In genomic region chr12:131167334-131167733, GRCh38 we compare ENCODE assay signal across 23 cellular contexts.
DNase-seq lines count a peak whose midpoint lies in the region; ATAC-seq, FAIRE-seq and TF ChIP-seq lines count a peak whose summit lies in the region.
"Had no signal": no experiment of that assay in that cellular context is flagged by ENCODE, and none has a peak within 500 bp of the region (broad histone marks: within the 10 kb centered on the region; RNA-seq: fewer than 3 reads in every experiment).

No MANE protein-coding gene starts in this region.

- H3K4me1 ChIP-seq in PC-3 (ENCODE audit: insufficient read depth, low read length) (no peaks in the 10 kb centered on the region), testis (peaks cover 3% of the 10 kb centered on the region)
- H3K4me1 ChIP-seq: foreskin keratinocyte, left ventricle myocardium inferior had no signal

- DNase-seq in DMS53 (lab: John Stamatoyannopoulos, UW) (peak; percentile 21), DMS53 treated with DMSO at 0.1 percent for 48 hours (lab: John Stamatoyannopoulos, UW; ENCODE audit: unreplicated experiment) (no peak), PC-3 (peak; percentile 15), islet precursor cell (peak; percentile 62), testis (peak; percentile 60), frontal cortex (ENCODE audit: low spot score in 2 of 2) (no peak)
- no peak for DNase-seq in activated T-cell treated with anti-CD3 and anti-CD28 coated beads, Interleukin-2, amount 50 U/mL, for 24 hours
- DNase-seq: activated CD8-positive, alpha-beta memory T cell treated with anti-CD3 and anti-CD28 coated beads for 24 hours; activated naive CD8-positive, alpha-beta T cell treated with anti-CD3 and anti-CD28 coated beads, Interleukin-2, amount 10 ng/mL, durations not matched to agents 7 days and 5 days; Calu3; foreskin keratinocyte; left ventricle myocardium inferior; NCI-H1694 treated with DMSO at 0.1 percent for 48 hours; NCI-H510A; small intestine had no signal

- no peak overlapping the region for H2AFZ ChIP-seq in PC-3 (ENCODE audit: low read length)

- H3K4me3 Mint-ChIP-seq in activated T-cell treated with anti-CD3 and anti-CD28 coated beads, Interleukin-2, amount 50 U/mL, for 24 hours, result no peak overlapping the region
- H3K4me3 Mint-ChIP-seq: activated naive CD8-positive, alpha-beta T cell treated with anti-CD3 and anti-CD28 coated beads, Interleukin-2, amount 10 ng/mL, durations not matched to agents 7 days and 5 days; activated T-helper 1 cell treated with anti-CD3 and anti-CD28 coated beads, Interleukin-12 subunit alpha, Interleukin-12 subunit beta, Interleukin-2, Interleukin-4 antibody, amounts not matched to agents 30 ng/mL and 10 ng/mL and 1 ng/mL, durations not matched to agents 14 hours and 24 hours and 36 hours; dendritic cell treated with granulocyte-macrophage colony-stimulating factor and Interleukin-4, amounts not matched to agents 40 ng/mL and 50 ng/mL, for 4 days; WTC11 had no signal

- H4K20me1 ChIP-seq in PC-3 (ENCODE audit: low read length), result no peaks in the 10 kb centered on the region

- H3K36me3 Mint-ChIP-seq in activated T-cell treated with anti-CD3 and anti-CD28 coated beads, Interleukin-2, amount 50 U/mL, for 24 hours (ENCODE audit: low read depth), result no peaks in the 10 kb centered on the region
- H3K36me3 Mint-ChIP-seq: activated naive CD8-positive, alpha-beta T cell treated with anti-CD3 and anti-CD28 coated beads, Interleukin-2, amount 10 ng/mL, durations not matched to agents 7 days and 5 days; WTC11 had no signal

- peaks cover 14% of the 10 kb centered on the region for H3K27me3 Mint-ChIP-seq in activated T-cell treated with anti-CD3 and anti-CD28 coated beads, Interleukin-2, amount 50 U/mL, for 24 hours

- FAIRE-seq in frontal cortex (lab: Jason Lieb, UNC), result no peak
- FAIRE-seq: GM12892, small intestine had no signal

- H3K4me2 ChIP-seq in PC-3 (ENCODE audit: low read length), result no peak overlapping the region

- ATAC-seq in PC-3 (no peak), HG02885 (IDR thresholded peaks at IDR 0.05; ENCODE audit: poor library complexity, unreplicated experiment) (no peak)
- ATAC-seq: foreskin keratinocyte, WTC11 had no signal

- POLR2A ChIA-PET in PC-3 (lab: Charles Lee; ENCODE audit: unreplicated experiment), result no interaction called here

- H3K4me3 ChIP-seq in PC-3 (ENCODE audit: low read length), result no peak overlapping the region
- H3K4me3 ChIP-seq in testis, result no peak overlapping the region
- H3K4me3 ChIP-seq: left ventricle myocardium inferior, thoracic aorta had no signal

- H3K79me2 ChIP-seq in PC-3 (ENCODE audit: low read length), result no peaks in the 10 kb centered on the region

- intact Hi-C loops in PC-3 (cut with micrococcal nuclease), result no loop called here
- intact Hi-C loops in testis (cut with DNase I; ENCODE audit: low total_unique reads), result no loop called here

- no peak for TF ChIP-seq CTCF in PC-3 (conservative IDR thresholded peaks at IDR 0.05; ENCODE audit: low read depth, low read length)
- TF ChIP-seq CTCF in testis (IDR thresholded peaks at IDR 0.05), result no peak

- 47 to 55% methylated on average over 5 of the region's 5 CpGs for WGBS in testis, 2 donors

- no peak overlapping the region for H3K27ac Mint-ChIP-seq in activated T-cell treated with anti-CD3 and anti-CD28 coated beads, Interleukin-2, amount 50 U/mL, for 24 hours
- H3K27ac Mint-ChIP-seq: activated naive CD8-positive, alpha-beta T cell treated with anti-CD3 and anti-CD28 coated beads, Interleukin-2, amount 10 ng/mL, durations not matched to agents 7 days and 5 days; activated T-helper 1 cell treated with anti-CD3 and anti-CD28 coated beads, Interleukin-12 subunit alpha, Interleukin-12 subunit beta, Interleukin-2, Interleukin-4 antibody, amounts not matched to agents 30 ng/mL and 10 ng/mL and 1 ng/mL, durations not matched to agents 14 hours and 24 hours and 36 hours; dendritic cell treated with granulocyte-macrophage colony-stimulating factor and Interleukin-4, amounts not matched to agents 40 ng/mL and 50 ng/mL, for 4 days; progenitor cell of endocrine pancreas; WTC11 had no signal

- TF ChIP-seq POLR2A in testis (IDR thresholded peaks at IDR 0.05), result no peak

- peaks cover 2% of the 10 kb centered on the region for H3K4me1 Mint-ChIP-seq in activated T-cell treated with anti-CD3 and anti-CD28 coated beads, Interleukin-2, amount 50 U/mL, for 24 hours (ENCODE audit: low read depth)
- H3K4me1 Mint-ChIP-seq: activated naive CD8-positive, alpha-beta T cell treated with anti-CD3 and anti-CD28 coated beads, Interleukin-2, amount 10 ng/mL, durations not matched to agents 7 days and 5 days; WTC11 had no signal

- no peaks in the 10 kb centered on the region for H3F3A ChIP-seq in PC-3 (ENCODE audit: low read length, unreplicated experiment)

- H3K27me3 ChIP-seq in PC-3 (ENCODE audit: low read length), result peaks cover under 1% of the 10 kb centered on the region
- no peaks in the 10 kb centered on the region for H3K27me3 ChIP-seq in testis
- H3K27me3 ChIP-seq: foreskin keratinocyte had no signal

- H3K9me3 Mint-ChIP-seq in activated T-cell treated with anti-CD3 and anti-CD28 coated beads, Interleukin-2, amount 50 U/mL, for 24 hours, result no peaks in the 10 kb centered on the region
- H3K9me3 Mint-ChIP-seq: activated naive CD8-positive, alpha-beta T cell treated with anti-CD3 and anti-CD28 coated beads, Interleukin-2, amount 10 ng/mL, durations not matched to agents 7 days and 5 days; activated T-helper 1 cell treated with anti-CD3 and anti-CD28 coated beads, Interleukin-12 subunit alpha, Interleukin-12 subunit beta, Interleukin-2, Interleukin-4 antibody, amounts not matched to agents 30 ng/mL and 10 ng/mL and 1 ng/mL, durations not matched to agents 14 hours and 24 hours and 36 hours; dendritic cell treated with granulocyte-macrophage colony-stimulating factor and Interleukin-4, amounts not matched to agents 40 ng/mL and 50 ng/mL, for 4 days; WTC11 had no signal

- H3K9me3 ChIP-seq in PC-3 (ENCODE audit: low read length) (no peaks in the 10 kb centered on the region), testis (no peaks in the 10 kb centered on the region)
- H3K9me3 ChIP-seq: left ventricle myocardium inferior, thoracic aorta had no signal

- H3K36me3 ChIP-seq in PC-3 (ENCODE audit: low read depth, low read length) (no peaks in the 10 kb centered on the region), testis (ENCODE audit: low read depth, missing control alignments) (no peaks in the 10 kb centered on the region)
- H3K36me3 ChIP-seq: left ventricle myocardium inferior, thoracic aorta had no signal

- H3K9ac ChIP-seq in PC-3 (ENCODE audit: low read length), result no peak overlapping the region

- no peak overlapping the region for H3K27ac ChIP-seq in PC-3 (ENCODE audit: low read length)
- no peak overlapping the region for H3K27ac ChIP-seq in testis
- H3K27ac ChIP-seq: 22Rv1, foreskin keratinocyte, left ventricle myocardium inferior, thoracic aorta had no signal

- no TSS peak for BruUV-seq in PC-3 (replicated peaks; lab: Mats Ljungman, UMichigan)

- CTCF ChIA-PET in PC-3 (lab: Charles Lee), result no interaction called here

- H3K9me2 ChIP-seq in PC-3 (replicated peaks; ENCODE audit: low read length), result no peaks in the 10 kb centered on the region

Comparison
In these comparisons a context has a peak if more than half of its experiments do, and no peak if none do; other contexts are left out.
1. DNase-seq: peak in DMS53 (single experiment), PC-3 (single experiment), islet precursor cell (single experiment) and testis (single experiment); none in DMS53 treated with DMSO at 0.1 percent for 48 hours (single experiment), frontal cortex (0 of 2) and activated T-cell treated with anti-CD3 and anti-CD28 coated beads, Interleukin-2, amount 50 U/mL, for 24 hours (single experiment).